In genomic region chr3:63863150-63864007, GRCh38 we compare ENCODE assay signal across 1 cellular context.
A peak's percentile ranks its signal among the peaks of the same experiment; 100 is the strongest.
TF ChIP-seq lines count a peak whose summit lies in the region.

ATXN7 (plus strand) TSS chr3:63863867; CDS start chr3:63912599, 48,732 bp downstream.
THOC7 (minus strand) TSS chr3:63863805; CDS start chr3:63863790, 15 bp downstream.

TF ChIP-seq in K562, 482 proteins besides CTCF, POLR2A, EP300 and RAD21 (continued from another document):
- TF ChIP-seq SNAPC5 (CRISPR knock-in tag; IDR thresholded peaks at IDR 0.05) (no peak), RBFOX2 (IDR thresholded peaks at IDR 0.05; ENCODE audit: low read depth, low read length) (peak; percentile 81), MTF1 (CRISPR knock-in tag; IDR thresholded peaks at IDR 0.05; ENCODE audit: borderline replicate concordance) (no peak), HMBOX1 (IDR thresholded peaks at IDR 0.05) (no peak), MXI1 (IDR thresholded peaks at IDR 0.05; ENCODE audit: low read depth, low read length) (no peak), ZBTB7A (IDR thresholded peaks at IDR 0.05; ENCODE audit: borderline replicate concordance, control insufficient read depth, low read depth, low read length) (peak; percentile 67; the same call in 1 of the 2 replicates)
